Comparison of ENCODE assay signal across 9 cellular contexts in genomic region chrX:50081282-50081955, GRCh38.
DNase-seq lines count a peak whose midpoint lies in the region; TF ChIP-seq lines count a peak whose summit lies in the region.
"Had no signal": no experiment of that assay in that cellular context is flagged by ENCODE, and none has a peak within 500 bp of the region (broad histone marks: within the 10 kb centered on the region; RNA-seq: fewer than 3 reads in every experiment).

No MANE protein-coding gene starts in this region.

- H3K4me3 ChIP-seq in choroid plexus epithelial cell (ENCODE audit: low read depth, low read length), result no peak overlapping the region
- H3K4me3 ChIP-seq: skin epidermis had no signal

- peaks cover 16% of the 10 kb centered on the region for H3K36me3 Mint-ChIP-seq in nephron progenitor cell (ENCODE audit: low read depth)
- peaks cover 7% of the 10 kb centered on the region for H3K36me3 Mint-ChIP-seq in activated naive CD8-positive, alpha-beta T cell treated with anti-CD3 and anti-CD28 coated beads for 36 hours

- peaks cover 3% of the 10 kb centered on the region for H3K27me3 Mint-ChIP-seq in nephron progenitor cell (ENCODE audit: low read depth, poor library complexity)
- H3K27me3 Mint-ChIP-seq in activated naive CD8-positive, alpha-beta T cell treated with anti-CD3 and anti-CD28 coated beads for 36 hours, result no peaks in the 10 kb centered on the region

- H3K27ac Mint-ChIP-seq in nephron progenitor cell, result peak overlapping the region; percentile 65
- no peak overlapping the region for H3K27ac Mint-ChIP-seq in activated naive CD8-positive, alpha-beta T cell treated with anti-CD3 and anti-CD28 coated beads for 36 hours

- no peak overlapping the region for H3K4me3 Mint-ChIP-seq in nephron progenitor cell
- H3K4me3 Mint-ChIP-seq in activated naive CD8-positive, alpha-beta T cell treated with anti-CD3 and anti-CD28 coated beads for 36 hours, result no peak overlapping the region

- H3K4me1 Mint-ChIP-seq in nephron progenitor cell, result no peaks in the 10 kb centered on the region
- H3K4me1 Mint-ChIP-seq in activated naive CD8-positive, alpha-beta T cell treated with anti-CD3 and anti-CD28 coated beads for 36 hours, result no peaks in the 10 kb centered on the region

- peaks cover 31% of the 10 kb centered on the region for H3K9me3 Mint-ChIP-seq in nephron progenitor cell
- no peaks in the 10 kb centered on the region for H3K9me3 Mint-ChIP-seq in activated naive CD8-positive, alpha-beta T cell treated with anti-CD3 and anti-CD28 coated beads for 36 hours

- DNase-seq in activated CD4-positive, alpha-beta T cell treated with anti-CD3 and anti-CD28 coated beads for 48 hours, result peak; percentile 9
- DNase-seq in activated CD4-positive, alpha-beta T cell treated with anti-CD3 and anti-CD28 coated beads for 1 hour, result no peak
- peak; percentile 48 for DNase-seq in NCI-H1092 treated with DMSO at 0.1 percent for 48 hours (lab: John Stamatoyannopoulos, UW)
- peak; percentile 49 for DNase-seq in choroid plexus epithelial cell (ENCODE audit: low read depth)
- DNase-seq in nephron progenitor cell, result peak; percentile 16
- no peak for DNase-seq in iPS-NIHi11 (ENCODE audit: low spot score)
- DNase-seq in activated naive CD8-positive, alpha-beta T cell treated with anti-CD3 and anti-CD28 coated beads for 36 hours, result no peak
- DNase-seq in NCI-H1048 (lab: John Stamatoyannopoulos, UW), result no peak

- TF ChIP-seq CTCF in choroid plexus epithelial cell (conservative IDR thresholded peaks at IDR 0.05; ENCODE audit: low read depth, low read length) (peak; percentile 59), nephron progenitor cell (IDR thresholded peaks at IDR 0.05) (no peak)

Comparison
In these comparisons a context has a peak if more than half of its experiments do, and no peak if none do; other contexts are left out.
1. DNase-seq: peak in activated CD4-positive, alpha-beta T cell treated with anti-CD3 and anti-CD28 coated beads for 48 hours (single experiment), NCI-H1092 treated with DMSO at 0.1 percent for 48 hours (single experiment), choroid plexus epithelial cell (single experiment) and nephron progenitor cell (single experiment); none in activated CD4-positive, alpha-beta T cell treated with anti-CD3 and anti-CD28 coated beads for 1 hour (single experiment), iPS-NIHi11 (single experiment), activated naive CD8-positive, alpha-beta T cell treated with anti-CD3 and anti-CD28 coated beads for 36 hours (single experiment) and NCI-H1048 (single experiment).